7 cellular contexts compared by ENCODE assay signal in the genomic region with DNA sequence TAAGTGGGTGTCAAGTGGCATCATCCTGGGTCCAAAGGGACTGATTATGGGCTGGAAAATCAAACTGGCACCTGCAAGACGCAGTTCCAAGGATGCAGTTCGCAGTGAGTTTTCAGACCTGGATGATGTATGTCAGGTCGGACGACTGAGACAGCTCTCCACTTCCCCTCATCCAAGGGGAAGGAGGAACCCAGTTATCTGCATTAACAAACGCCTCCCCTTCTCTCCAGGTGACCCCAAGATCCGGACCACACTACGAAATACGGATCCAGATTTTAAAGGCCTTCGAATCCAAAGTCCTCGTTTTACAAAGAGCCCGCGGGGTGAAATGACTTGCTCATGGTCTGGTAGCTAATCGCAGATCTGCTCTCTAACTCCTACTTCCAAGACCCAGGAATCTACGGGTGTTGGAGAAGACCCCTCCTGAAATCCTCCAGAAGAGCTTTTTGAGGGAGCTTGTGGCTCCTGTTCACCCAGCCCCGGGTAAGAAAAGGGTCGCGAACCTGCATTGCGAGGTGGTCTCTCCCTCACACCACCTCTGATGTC. TPM values are rescaled to one million over a fixed set of nuclear protein-coding genes. Genes with fewer than 3 reads are reported as not detected.
DNase-seq lines count a peak whose midpoint lies in the region; ATAC-seq and TF ChIP-seq lines count a peak whose summit lies in the region.

No MANE protein-coding gene starts in this region.

- peaks cover 10% of the 10 kb centered on the region for H3K36me3 Mint-ChIP-seq in T-cell

- H3K4me3 Mint-ChIP-seq in T-cell: peak overlapping the region; percentile 87 to 97 (median 91)

- no peaks in the 10 kb centered on the region for H3K9me3 Mint-ChIP-seq in T-cell

- no peak for TF ChIP-seq CTCF in GM10248 (IDR thresholded peaks at IDR 0.05; ENCODE audit: control extremely low read depth, extremely low read depth, low read depth, missing control alignments)

- DNase-seq in T-cell: no peak
- DNase-seq in foreskin melanocyte: peak; percentile 12
- DNase-seq in skeletal muscle cell (ENCODE audit: low read depth): no peak
- no peak for DNase-seq in activated CD4-positive, CD25-positive, alpha-beta regulatory T cell (lab: John Stamatoyannopoulos, UW)
- no peak for DNase-seq in GM10248 (ENCODE audit: extremely low spot score)

- CTCF ChIA-PET in T-cell (lab: Charles Lee) (interaction anchor here (0.5 to 3.0 kb wide), 4 partner anchors 11 to 195 kb away, joined by 3 to 16 read pairs (median 5); no protein-coding TSS in a partner anchor), GM10248 (lab: Yijun Ruan, JAX) (interaction anchor here (0.7 to 2.0 kb wide), 8 partner anchors 12 to 208 kb away, joined by 3 to 9 read pairs (median 4); no protein-coding TSS in a partner anchor)

- H3K27ac Mint-ChIP-seq in T-cell: peak overlapping the region; percentile 73 to 75

- POLR2A ChIA-PET in T-cell (lab: Charles Lee): interaction anchor here (0.6 to 4.4 kb wide), 2 partner anchors 11 to 116 kb away, joined by 3 to 19 read pairs; no protein-coding TSS in a partner anchor
- POLR2A ChIA-PET in GM10248 (lab: Yijun Ruan, JAX): interaction anchor here (0.5 kb wide), 1 partner anchor 105 kb away, joined by 3 read pairs; no protein-coding TSS in a partner anchor

- ATAC-seq in GM18511 (IDR thresholded peaks at IDR 0.05; ENCODE audit: unreplicated experiment): peak; percentile 2
- peak; percentile 4 for ATAC-seq in HG03159 (IDR thresholded peaks at IDR 0.05; ENCODE audit: unreplicated experiment)
- no peak for ATAC-seq in T-cell (replicated peaks in 1 of 4)

- no peaks in the 10 kb centered on the region for H3K27me3 Mint-ChIP-seq in T-cell

- H3K4me3 ChIP-seq in skeletal muscle cell (ENCODE audit: low read depth, low read length): peak overlapping the region; percentile 59

- H3K4me1 Mint-ChIP-seq in T-cell: peaks cover 33 to 37% (median 33%) of the 10 kb centered on the region in 3 donors

RNA-seq across cellular contexts. Expression of a gene that starts 0.5 kb away (rescaled TPM):
- 100 to 1,000 TPM; 150 to 321 (median 229) TPM for total RNA-seq in T-cell

Comparison
In these comparisons a context has a peak if more than half of its experiments do, and no peak if none do; other contexts are left out.
1. ATAC-seq: peak in GM18511 (single experiment) and HG03159 (single experiment); none in T-cell (0 of 4).